In the genomic region with DNA sequence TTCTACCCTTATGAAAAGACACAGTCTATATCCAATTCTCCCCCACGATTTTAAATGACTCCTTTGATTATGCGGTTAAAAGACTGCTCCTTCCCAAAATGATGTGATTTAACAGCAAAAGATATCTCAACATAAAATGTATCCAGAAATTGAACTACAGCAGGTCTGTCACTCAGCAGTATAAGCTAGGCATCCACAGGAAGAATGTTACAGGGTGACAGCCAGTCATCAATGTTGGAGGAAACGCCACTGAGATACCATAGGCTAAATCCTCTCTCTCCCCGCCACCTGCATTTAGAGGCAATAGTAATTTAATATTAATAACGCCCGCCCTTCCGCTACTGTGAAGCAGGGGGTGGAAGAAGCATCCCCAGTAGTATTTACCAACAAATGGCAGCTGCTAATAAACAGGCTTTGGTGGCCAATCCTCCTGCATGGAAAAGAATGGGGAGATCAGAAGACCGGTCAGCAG, we compare ENCODE assay signal across 8 cellular contexts. TPM values are rescaled to one million over a fixed set of nuclear protein-coding genes. Genes with fewer than 3 reads are reported as not detected.
DNase-seq lines count a peak whose midpoint lies in the region; ATAC-seq and TF ChIP-seq lines count a peak whose summit lies in the region.

No MANE protein-coding gene starts in this region.

- H3K4me1 Mint-ChIP-seq in memory B cell (peaks cover 20% of the 10 kb centered on the region), HFFc6 (ENCODE audit: low read depth) (peaks cover 30% of the 10 kb centered on the region)

- H3K36me3 Mint-ChIP-seq in memory B cell (peaks cover 19% of the 10 kb centered on the region), HFFc6 (ENCODE audit: low read depth) (peaks cover 32% of the 10 kb centered on the region)

- H3K4me2 ChIP-seq in BLaER1 treated with 17β-estradiol and CSF1 and Interleukin-3, amounts not matched to agents 10 nM and 100 nM = peak overlapping the region; percentile 79 to 99 (median 93)

- peak overlapping the region; percentile 87 to 95 (median 92) for H3K27ac ChIP-seq in BLaER1 treated with 17β-estradiol and CSF1 and Interleukin-3, amounts not matched to agents 10 nM and 100 nM
- peak overlapping the region; percentile 88 for H3K27ac ChIP-seq in adipose tissue (ENCODE audit: low read depth, low read length)

- H3K4me3 ChIP-seq in BLaER1 treated with 17β-estradiol and CSF1 and Interleukin-3, amounts not matched to agents 10 nM and 100 nM = peak overlapping the region; percentile 89 to 98 (median 97)

- peaks cover 27 to 52% (median 35%) of the 10 kb centered on the region in 10 experiments for H3K4me1 ChIP-seq in BLaER1 treated with 17β-estradiol and CSF1 and Interleukin-3, amounts not matched to agents 10 nM and 100 nM

- H3K9me3 Mint-ChIP-seq in memory B cell (no peaks in the 10 kb centered on the region), HFFc6 (no peaks in the 10 kb centered on the region)

- no peaks in the 10 kb centered on the region for H3K27me3 Mint-ChIP-seq in memory B cell
- no peaks in the 10 kb centered on the region for H3K27me3 Mint-ChIP-seq in HFFc6 (ENCODE audit: insufficient read depth)

- CTCF ChIA-PET in HEK293T (lab: Yijun Ruan, JAX) = no interaction called here

- peaks cover 5 to 38% (median 34%) of the 10 kb centered on the region in 11 experiments; a peak in 18 of 22 replicates for H4K20me1 ChIP-seq in BLaER1 treated with 17β-estradiol and CSF1 and Interleukin-3, amounts not matched to agents 10 nM and 100 nM

- H3K36me3 ChIP-seq in BLaER1 treated with 17β-estradiol and CSF1 and Interleukin-3, amounts not matched to agents 10 nM and 100 nM = peaks cover 32 to 48% (median 34%) of the 10 kb centered on the region in 11 experiments

- no peaks in the 10 kb centered on the region for H3K27me3 ChIP-seq in BLaER1 treated with 17β-estradiol and CSF1 and Interleukin-3, amounts not matched to agents 10 nM and 100 nM

- no peaks in the 10 kb centered on the region for H3K9me3 ChIP-seq in BLaER1 treated with 17β-estradiol and CSF1 and Interleukin-3, amounts not matched to agents 10 nM and 100 nM (replicated peaks in 1 of 11)

- 7 to 9% (median 8%) methylated on average over 8 of the region's 8 CpGs for WGBS in adipose tissue, 3 donors

- H3K27ac Mint-ChIP-seq in memory B cell = no peak overlapping the region
- no peak overlapping the region for H3K27ac Mint-ChIP-seq in HFFc6

- POLR2A ChIA-PET in HEK293T (lab: Yijun Ruan, JAX) = interaction anchor here (1.2 to 3.0 kb wide), 7 partner anchors 8 to 157 kb away, joined by 3 to 28 read pairs (median 6); a partner anchor contains a TSS

- H3K4me3 Mint-ChIP-seq in memory B cell = no peak overlapping the region
- H3K4me3 Mint-ChIP-seq in HFFc6 = no peak overlapping the region

- ATAC-seq in memory B cell (ENCODE audit: low read depth) = peak; percentile 4
- no peak for ATAC-seq in GM18909 (IDR thresholded peaks at IDR 0.05; ENCODE audit: poor library complexity, unreplicated experiment)

- intact Hi-C loops in posterior cingulate gyrus (cut with DNase I) = loop anchor here (5.0 kb wide), 1 partner anchor 156 kb away; a partner anchor contains a TSS

- H3K9ac ChIP-seq in BLaER1 treated with 17β-estradiol and CSF1 and Interleukin-3, amounts not matched to agents 10 nM and 100 nM = peak overlapping the region; percentile 91 to 96 (median 94)

- no peak for TF ChIP-seq CTCF in HFFc6 (IDR thresholded peaks at IDR 0.05)

- DNase-seq in HEK293T (ENCODE audit: extremely low spot score) = peak; percentile 4
- no peak for DNase-seq in memory B cell (ENCODE audit: low spot score in 2 of 2)
- DNase-seq in posterior cingulate gyrus = no peak
- DNase-seq in activated naive CD4-positive, alpha-beta T cell treated with anti-CD3 and anti-CD28 coated beads, Interleukin-2, amount 50 U/mL, for 16 hours = no peak
- DNase-seq in HFFc6 = no peak

TF ChIP-seq in HEK293T, 16 proteins besides CTCF, POLR2A, EP300 and RAD21:
- TF ChIP-seq CTBP1 (IDR thresholded peaks at IDR 0.05; ENCODE audit: borderline replicate concordance) = no peak
- TF ChIP-seq, protein P1, sequence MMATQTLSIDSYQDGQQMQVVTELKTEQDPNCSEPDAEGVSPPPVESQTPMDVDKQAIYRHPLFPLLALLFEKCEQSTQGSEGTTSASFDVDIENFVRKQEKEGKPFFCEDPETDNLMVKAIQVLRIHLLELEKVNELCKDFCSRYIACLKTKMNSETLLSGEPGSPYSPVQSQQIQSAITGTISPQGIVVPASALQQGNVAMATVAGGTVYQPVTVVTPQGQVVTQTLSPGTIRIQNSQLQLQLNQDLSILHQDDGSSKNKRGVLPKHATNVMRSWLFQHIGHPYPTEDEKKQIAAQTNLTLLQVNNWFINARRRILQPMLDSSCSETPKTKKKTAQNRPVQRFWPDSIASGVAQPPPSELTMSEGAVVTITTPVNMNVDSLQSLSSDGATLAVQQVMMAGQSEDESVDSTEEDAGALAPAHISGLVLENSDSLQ (IDR thresholded peaks at IDR 0.05) = peak; percentile 36; the same call in 1 of the 2 replicates

RNA-seq across cellular contexts. Expression of a gene that starts 0.6 kb away (rescaled TPM):
- 10 to 100 TPM in 2 of 3 donors, 1 to 10 TPM in 1; 8.8 to 21.5 (median 20.4) TPM for polyA plus RNA-seq in adipose tissue
- 10 to 100 TPM; 34.9 to 43.6 (median 39.2) TPM for total RNA-seq in HFFc6 (2021; fragmentation: NEBNext Ultra II Directional; extraction: Animal tissue kit (Norgen Biotek cat#: 25700))

RNA-seq across cellular contexts. Expression of a gene that starts 0.8 kb away (rescaled TPM):
- 10 to 100 TPM; 13.2 to 16.0 (median 15.2) TPM for polyA plus RNA-seq in adipose tissue
- 100 to 1,000 TPM in 1 of 6 experiments, 10 to 100 TPM in 5; 78.8 to 115 (median 98.1) TPM for total RNA-seq in HFFc6 (2021; fragmentation: NEBNext Ultra II Directional; extraction: Animal tissue kit (Norgen Biotek cat#: 25700))

RNA-seq across cellular contexts. Expression of a gene that starts 25.3 kb away (rescaled TPM):
- polyA plus RNA-seq in adipose tissue = 10 to 100 TPM in 2 of 3 donors, 1 to 10 TPM in 1; 9.0 to 21.3 (median 14.1) TPM
- not detected for total RNA-seq in HFFc6 (2021; fragmentation: NEBNext Ultra II Directional; extraction: Animal tissue kit (Norgen Biotek cat#: 25700))
